ENCODE assay signal across 15 cellular contexts in genomic region chr6:48962041-48962440, GRCh38.
"Had no signal": no experiment of that assay in that cellular context is flagged by ENCODE, and none has a peak within 500 bp of the region (broad histone marks: within the 10 kb centered on the region; RNA-seq: fewer than 3 reads in every experiment).

No MANE protein-coding gene starts in this region.

- H3K9me3 ChIP-seq: lower lobe of right lung, uterus had no signal

- ATAC-seq: left colon; stimulated activated effector memory CD8-positive, alpha-beta T cell treated with anti-CD3 and anti-CD28 coated beads, Interleukin-12 subunit alpha, Interleukin-12 subunit beta, amount 100 ng/mL, for 72 hours had no signal

- H3K36me3 ChIP-seq: brain microvascular endothelial cell, lower lobe of right lung, uterus had no signal

- DNase-seq: activated CD4-positive, alpha-beta T cell treated with anti-CD3 and anti-CD28 coated beads, Interleukin-2, amount 50 U/mL, for 1 hour; activated CD4-positive, CD25-positive, alpha-beta regulatory T cell; activated CD8-positive, alpha-beta memory T cell treated with anti-CD3 and anti-CD28 coated beads for 24 hours; activated naive CD4-positive, alpha-beta T cell; activated naive CD8-positive, alpha-beta T cell treated with anti-CD3 and anti-CD28 coated beads, Interleukin-2, amount 10 ng/mL, durations not matched to agents 7 days and 5 days; brain microvascular endothelial cell; effector CD8-positive, alpha-beta T cell; foreskin melanocyte; left colon; lower lobe of right lung; nucleus accumbens; posterior cingulate gyrus; retina; uterus had no signal

- H3K4me3 ChIP-seq: lower lobe of right lung, uterus had no signal

- H3K27ac ChIP-seq: brain microvascular endothelial cell, lower lobe of right lung, uterus had no signal

- H3K4me1 ChIP-seq: lower lobe of right lung, uterus had no signal

- H3K27me3 ChIP-seq: brain microvascular endothelial cell, uterus had no signal
